Comparison of ENCODE assay signal across 8 cellular contexts in genomic region chr12:53674977-53675700, GRCh38. TPM values are rescaled to one million over a fixed set of nuclear protein-coding genes. Genes with fewer than 3 reads are reported as not detected.
DNase-seq lines count a peak whose midpoint lies in the region; ATAC-seq and TF ChIP-seq lines count a peak whose summit lies in the region.

No MANE protein-coding gene starts in this region.

- CTCF ChIA-PET in BJ (lab: Yijun Ruan, JAX): interaction anchor here (0.6 to 7.0 kb wide), 26 partner anchors 10 to 541 kb away, joined by 3 to 125 read pairs (median 4); partner anchors contain the start of gene TARBP2

- H3K4me1 Mint-ChIP-seq in natural killer cell: peaks cover 27 to 29% of the 10 kb centered on the region in 2 donors

- H3K36me3 Mint-ChIP-seq in natural killer cell: no peaks in the 10 kb centered on the region

- H3K36me3 ChIP-seq in BJ (ENCODE audit: control insufficient read depth, insufficient read depth, low read length) (peaks cover 4% of the 10 kb centered on the region), KOPT-K1 (ENCODE audit: insufficient read depth, low read length) (peaks cover 43% of the 10 kb centered on the region), colonic mucosa (no peaks in the 10 kb centered on the region)

- intact Hi-C loops in colonic mucosa (cut with DNase I) (loop anchor here (2.0 kb wide), 1 partner anchor 50 kb away; no protein-coding TSS in a partner anchor), natural killer cell (cut with micrococcal nuclease) (no loop called here)

- TF ChIP-seq CTCF in BJ (IDR thresholded peaks at IDR 0.05; ENCODE audit: insufficient read depth, low read depth, low read length) (no peak), colonic mucosa (IDR thresholded peaks at IDR 0.05) (no peak), natural killer cell (IDR thresholded peaks at IDR 0.05) (no peak)

- no peaks in the 10 kb centered on the region for H3K9me3 Mint-ChIP-seq in natural killer cell

- ATAC-seq in natural killer cell (no peak), GM18511 (IDR thresholded peaks at IDR 0.05; ENCODE audit: unreplicated experiment) (no peak), GM21515 (IDR thresholded peaks at IDR 0.05; ENCODE audit: unreplicated experiment) (no peak)

- peak overlapping the region; percentile 71 to 79 for H3K9ac ChIP-seq in colonic mucosa (ENCODE audit: low read depth in 2 of 2, low read length in 2 of 2)

- H3K4me3 Mint-ChIP-seq in natural killer cell: peak overlapping the region; percentile 86

- H3K27me3 ChIP-seq in BJ (ENCODE audit: control insufficient read depth, insufficient read depth, low read length) (no peaks in the 10 kb centered on the region), colonic mucosa (no peaks in the 10 kb centered on the region)

- POLR2A ChIA-PET in BJ (lab: Charles Lee): interaction anchor here (0.7 kb wide), 1 partner anchor 174 kb away, joined by 3 read pairs; the partner anchor contains the start of gene TARBP2

- peak overlapping the region; percentile 85 to 86 for H3K27ac Mint-ChIP-seq in natural killer cell

- H3K4me3 ChIP-seq in BJ (ENCODE audit: low read depth, low read length) (peak overlapping the region; percentile 76), colonic mucosa (peak overlapping the region; percentile 57)

- H3K4me1 ChIP-seq in colonic mucosa: peaks cover 7% of the 10 kb centered on the region

- H3K27ac ChIP-seq in KOPT-K1 (ENCODE audit: low read depth, low read length, poor library complexity, severe bottlenecking): peak overlapping the region; percentile 86
- peak overlapping the region; percentile 74 for H3K27ac ChIP-seq in colonic mucosa

- DNase-seq in BJ (ENCODE audit: low read depth) (no peak), colonic mucosa (no peak), natural killer cell (no peak), GM19238 (ENCODE audit: insufficient read length, low spot score) (no peak)
- DNase-seq in activated CD4-positive, alpha-beta T cell treated with anti-CD3 and anti-CD28 coated beads, Interleukin-2, amount 50 U/mL, for 4 hours: no peak

- no peaks in the 10 kb centered on the region for H3K9me3 ChIP-seq in KOPT-K1 (ENCODE audit: insufficient read depth, low read length, poor library complexity, severe bottlenecking)
- H3K9me3 ChIP-seq in colonic mucosa: no peaks in the 10 kb centered on the region

- H3K27me3 Mint-ChIP-seq in natural killer cell (ENCODE audit: low read depth in 2 of 2): peaks cover 9 to 12% of the 10 kb centered on the region in 2 donors

RNA-seq across cellular contexts. Expression of gene ATP5MC2, which starts 0.7 kb away (rescaled TPM):
- 356 and 381 TPM in 2 replicates for polyA plus RNA-seq in BJ (2011; rRNA removed)
- polyA minus RNA-seq in BJ (2011; rRNA and poly(A)+ RNA removed): 476 and 1,007 TPM in 2 replicates
- total RNA-seq in colonic mucosa: 100 to 1,000 TPM; 346 to 392 TPM
- 100 to 1,000 TPM; 180 to 195 (median 184) TPM for total RNA-seq in natural killer cell

RNA-seq across cellular contexts. Expression of gene ATF7, which starts 49.0 kb away (rescaled TPM):
- 21.8 and 22.9 TPM in 2 replicates for polyA plus RNA-seq in BJ (2011; rRNA removed)
- polyA minus RNA-seq in BJ (2011; rRNA and poly(A)+ RNA removed): 21.8 and 28.3 TPM in 2 replicates
- 10 to 100 TPM; 31.1 to 38.5 TPM for total RNA-seq in colonic mucosa
- total RNA-seq in natural killer cell: 10 to 100 TPM; 32.3 to 42.3 (median 34.9) TPM

RNA-seq across cellular contexts. Expression of gene CALCOCO1, which starts 52.1 kb away (rescaled TPM):
- 170 and 206 TPM in 2 replicates for polyA plus RNA-seq in BJ (2011; rRNA removed)
- 112 and 169 TPM in 2 replicates for polyA minus RNA-seq in BJ (2011; rRNA and poly(A)+ RNA removed)
- total RNA-seq in colonic mucosa: 10 to 100 TPM; 36.0 to 64.5 TPM
- 100 to 1,000 TPM; 215 to 256 (median 226) TPM for total RNA-seq in natural killer cell
